In genomic region chr13:98565726-98566577, GRCh38 we compare ENCODE assay signal across 8 cellular contexts. TPM values are rescaled to one million over a fixed set of nuclear protein-coding genes. Genes with fewer than 3 reads are reported as not detected.
A peak's percentile ranks its signal among the peaks of the same experiment; 100 is the strongest.
DNase-seq lines count a peak whose midpoint lies in the region; ATAC-seq and TF ChIP-seq lines count a peak whose summit lies in the region.

No MANE protein-coding gene starts in this region.

- H3K4me1 Mint-ChIP-seq in activated CD4-positive, alpha-beta T cell treated with anti-CD3 and anti-CD28 coated beads, Interleukin-2, amount 10 ng/mL, durations not matched to agents 24 days and 14 days = peaks cover 83% of the 10 kb centered on the region
- H3K4me1 Mint-ChIP-seq in MCF 10A (ENCODE audit: insufficient read depth, unreplicated experiment) = peaks cover 51% of the 10 kb centered on the region

- no peaks in the 10 kb centered on the region for H3K27me3 Mint-ChIP-seq in activated CD4-positive, alpha-beta T cell treated with anti-CD3 and anti-CD28 coated beads, Interleukin-2, amount 10 ng/mL, durations not matched to agents 24 days and 14 days
- no peaks in the 10 kb centered on the region for H3K27me3 Mint-ChIP-seq in MCF 10A (ENCODE audit: insufficient read depth, unreplicated experiment)

- WGBS in thymus = 62% methylated on average over 18 of the region's 18 CpGs

- BruUV-seq in MCF 10A (replicated peaks; lab: Mats Ljungman, UMichigan) = no TSS peak

- ATAC-seq in left lung (peak; percentile 63), GM21576 (IDR thresholded peaks at IDR 0.05; ENCODE audit: unreplicated experiment) (no peak)

- peaks cover 29 to 85% of the 10 kb centered on the region in 2 donors for H3K4me1 ChIP-seq in left lung
- peaks cover 51% of the 10 kb centered on the region for H3K4me1 ChIP-seq in thymus (ENCODE audit: control insufficient read depth, insufficient read depth, low read length)

- H3K27ac Mint-ChIP-seq in activated CD4-positive, alpha-beta T cell treated with anti-CD3 and anti-CD28 coated beads, Interleukin-2, amount 10 ng/mL, durations not matched to agents 24 days and 14 days = peak overlapping the region; percentile 86
- H3K27ac Mint-ChIP-seq in MCF 10A (ENCODE audit: low read depth, unreplicated experiment) = peak overlapping the region; percentile 47

- POLR2A ChIA-PET in MCF 10A (lab: Yijun Ruan, JAX) = interaction anchor here (0.9 kb wide), 1 partner anchor 11 kb away, joined by 4 read pairs; the partner anchor contains the start of gene STK24

- no peaks in the 10 kb centered on the region for H3K9me3 ChIP-seq in left lung
- no peaks in the 10 kb centered on the region for H3K9me3 ChIP-seq in thymus (ENCODE audit: control insufficient read depth)

- H3K36me3 Mint-ChIP-seq in activated CD4-positive, alpha-beta T cell treated with anti-CD3 and anti-CD28 coated beads, Interleukin-2, amount 10 ng/mL, durations not matched to agents 24 days and 14 days (ENCODE audit: low read depth) = peaks cover 27% of the 10 kb centered on the region
- H3K36me3 Mint-ChIP-seq in MCF 10A (ENCODE audit: insufficient read depth, unreplicated experiment) = peaks cover 21% of the 10 kb centered on the region

- no peak for DNase-seq in activated CD4-positive, alpha-beta T cell treated with anti-CD3 and anti-CD28 coated beads, Interleukin-2, amount 10 ng/mL, durations not matched to agents 24 days and 14 days
- no peak for DNase-seq in activated CD4-positive, alpha-beta T cell treated with anti-CD3 and anti-CD28 coated beads for 48 hours
- DNase-seq in MCF 10A (ENCODE audit: unreplicated experiment) (no peak), left lung (no peak), germinal center (ENCODE audit: low spot score) (no peak), GM19238 (ENCODE audit: insufficient read length, low spot score) (no peak)

- H3K4me3 ChIP-seq in left lung = no peak overlapping the region
- H3K4me3 ChIP-seq in thymus (ENCODE audit: low read length) = no peak overlapping the region

- no peaks in the 10 kb centered on the region for H3K9me3 Mint-ChIP-seq in activated CD4-positive, alpha-beta T cell treated with anti-CD3 and anti-CD28 coated beads, Interleukin-2, amount 10 ng/mL, durations not matched to agents 24 days and 14 days
- no peaks in the 10 kb centered on the region for H3K9me3 Mint-ChIP-seq in MCF 10A (ENCODE audit: unreplicated experiment)

- intact Hi-C loops in activated CD4-positive, alpha-beta T cell treated with anti-CD3 and anti-CD28 coated beads, Interleukin-2, amount 10 ng/mL, durations not matched to agents 24 days and 14 days (cut with micrococcal nuclease) = no loop called here
- intact Hi-C loops in MCF 10A (cut with micrococcal nuclease) = no loop called here
- intact Hi-C loops in left lung (cut with DNase I) = no loop called here

- no peaks in the 10 kb centered on the region for H3K36me3 ChIP-seq in left lung
- peaks cover 6% of the 10 kb centered on the region for H3K36me3 ChIP-seq in thymus (ENCODE audit: control insufficient read depth, insufficient read depth)

- peak overlapping the region; percentile 70 to 75 for H3K27ac ChIP-seq in left lung
- H3K27ac ChIP-seq in thymus (ENCODE audit: low read depth) = peak overlapping the region; percentile 43

- H3K27me3 ChIP-seq in left lung (no peaks in the 10 kb centered on the region), thymus (ENCODE audit: control insufficient read depth, insufficient read depth) (no peaks in the 10 kb centered on the region)

- CTCF ChIA-PET in MCF 10A (lab: Yijun Ruan, JAX) = interaction anchor here (0.5 to 1.0 kb wide), 4 partner anchors 70 to 908 kb away, joined by 3 to 7 read pairs (median 4); no protein-coding TSS in a partner anchor

- H3K4me3 Mint-ChIP-seq in activated CD4-positive, alpha-beta T cell treated with anti-CD3 and anti-CD28 coated beads, Interleukin-2, amount 10 ng/mL, durations not matched to agents 24 days and 14 days = peak overlapping the region; percentile 72
- H3K4me3 Mint-ChIP-seq in MCF 10A (ENCODE audit: unreplicated experiment) = no peak overlapping the region

- TF ChIP-seq CTCF in MCF 10A (IDR thresholded peaks at IDR 0.05; ENCODE audit: unreplicated experiment) (no peak), left lung (IDR thresholded peaks at IDR 0.05) (no peak)

RNA-seq across cellular contexts. Expression of gene STK24, which starts 11.0 kb away (rescaled TPM):
- 127 and 136 TPM in 2 replicates for total RNA-seq in activated CD4-positive, alpha-beta T cell treated with anti-CD3 and anti-CD28 coated beads, Interleukin-2, amount 10 ng/mL, durations not matched to agents 24 days and 14 days
- total RNA-seq in MCF 10A (2022) (200 and 215 TPM in 2 replicates), left lung (10 to 100 TPM; 81.5 to 84.0 TPM)
- 62.4 TPM for polyA plus RNA-seq in thymus
